18 cellular contexts compared by ENCODE assay signal in genomic region chr10:87713707-87714106, GRCh38. TPM values are rescaled to one million over a fixed set of nuclear protein-coding genes. Genes with fewer than 3 reads are reported as not detected.
DNase-seq lines count a peak whose midpoint lies in the region; ATAC-seq, FAIRE-seq and TF ChIP-seq lines count a peak whose summit lies in the region.
"Had no signal": no experiment of that assay in that cellular context is flagged by ENCODE, and none has a peak within 500 bp of the region (broad histone marks: within the 10 kb centered on the region; RNA-seq: fewer than 3 reads in every experiment).

No MANE protein-coding gene starts in this region.

- TF ChIP-seq CTCF in HepG2 (CRISPR knock-in tag; IDR thresholded peaks at IDR 0.05) (no peak), right lobe of liver (IDR thresholded peaks at IDR 0.05) (no peak), esophagus muscularis mucosa (IDR thresholded peaks at IDR 0.05) (no peak), mucosa of descending colon (IDR thresholded peaks at IDR 0.05) (no peak)

- no peak overlapping the region for H3K4ac ChIP-seq in neuronal stem cell (ENCODE audit: low read length)

- no peak overlapping the region for H2BK12ac ChIP-seq in neuronal stem cell (ENCODE audit: low read length)

- TF ChIP-seq EP300 in HepG2 (IDR thresholded peaks at IDR 0.05; ENCODE audit: low read depth in 2 of 2, low read length in 2 of 2) (no peak), HepG2 (CRISPR knock-in tag; IDR thresholded peaks at IDR 0.05; ENCODE audit: borderline replicate concordance) (no peak), esophagus muscularis mucosa (IDR thresholded peaks at IDR 0.05) (no peak)

- no peak overlapping the region for H2AK5ac ChIP-seq in neuronal stem cell (ENCODE audit: low read depth, low read length)

- H3K27ac ChIP-seq in HepG2 (ENCODE audit: extremely low read length, insufficient read depth, low read length): peak overlapping the region; percentile 26
- no peak overlapping the region for H3K27ac ChIP-seq in right lobe of liver
- H3K27ac ChIP-seq in esophagus muscularis mucosa (replicated peaks in 1 of 4): peak overlapping the region in 2 of 4 donors; percentile 11 to 23
- no peak overlapping the region for H3K27ac ChIP-seq in neuronal stem cell (replicated peaks; ENCODE audit: low read length)
- H3K27ac ChIP-seq: HL-60, KMS-11 had no signal

- no peak for FAIRE-seq in HepG2 (lab: Jason Lieb, UNC)
- FAIRE-seq: A204.1, D721Med had no signal

- no peak overlapping the region; a peak in 1 of 6 replicates for H3K4me3 ChIP-seq in HepG2 (replicated peaks in 1 of 3; ENCODE audit: insufficient read depth in 1 of 3, low read depth in 2 of 3, low read length in 3 of 3)
- no peak overlapping the region for H3K4me3 ChIP-seq in right lobe of liver
- H3K4me3 ChIP-seq in esophagus muscularis mucosa: no peak overlapping the region
- no peak overlapping the region for H3K4me3 ChIP-seq in neuronal stem cell (ENCODE audit: low read length in 2 of 2)
- no peak overlapping the region for H3K4me3 ChIP-seq in mucosa of descending colon

- no peaks in the 10 kb centered on the region for H4K20me1 ChIP-seq in HepG2 (ENCODE audit: insufficient read depth, low read length)

- intact Hi-C loops in HepG2 (cut with micrococcal nuclease; ENCODE audit: unreplicated experiment): no loop called here
- intact Hi-C loops in right lobe of liver (cut with DNase I): no loop called here
- intact Hi-C loops in esophagus muscularis mucosa (cut with DNase I): no loop called here
- intact Hi-C loops in mucosa of descending colon (cut with DNase I, micrococcal nuclease): no loop called here

- WGBS in HepG2 (ENCODE audit: low lambda C conversion rate): 27% methylated on average over 3 of the region's 3 CpGs
- WGBS in right lobe of liver (ENCODE audit: insufficient coverage, low coverage, low lambda C conversion rate, missing lambda C conversion rate): 84% methylated on average over 3 of the region's 3 CpGs
- 73% methylated on average over 3 of the region's 3 CpGs for WGBS in esophagus muscularis mucosa
- WGBS in neuronal stem cell (ENCODE audit: extremely low coverage in 2 of 2, insufficient read length in 2 of 2, insufficient replicate concordance in 1 of 2), 2 donors: no CpG with 5 or more reads among the region's 3 CpGs

- no peak overlapping the region for H3K18ac ChIP-seq in neuronal stem cell (ENCODE audit: low read length)

- no peak overlapping the region for H2BK15ac ChIP-seq in neuronal stem cell (ENCODE audit: low read length)

- H2BK120ac ChIP-seq in neuronal stem cell (ENCODE audit: low read depth, low read length): no peak overlapping the region

- no peak overlapping the region for H3K23ac ChIP-seq in neuronal stem cell (ENCODE audit: low read depth, low read length, poor library complexity)

- no peak overlapping the region for H3K9ac ChIP-seq in HepG2 (ENCODE audit: insufficient read depth, low read depth, low read length)
- H3K9ac ChIP-seq in neuronal stem cell (ENCODE audit: low read depth, low read length, poor library complexity): no peak overlapping the region
- H3K9ac ChIP-seq: KMS-11 had no signal

- no peak for TF ChIP-seq RAD21 in HepG2 (CRISPR knock-in tag; IDR thresholded peaks at IDR 0.05)

- BruUV-seq in HepG2 (replicated peaks; lab: Mats Ljungman, UMichigan): no TSS peak

- no peak for DNase-seq in HepG2 (ENCODE audit: low spot score)
- DNase-seq in right lobe of liver: no peak
- peak; percentile 24 for DNase-seq in esophagus muscularis mucosa (ENCODE audit: extremely low spot score)
- no peak for DNase-seq in neuronal stem cell (ENCODE audit: low spot score)
- no peak for DNase-seq in HuH-7.5 (ENCODE audit: low spot score)
- no peak for DNase-seq in DMS114 treated with DMSO at 0.1 percent for 48 hours (lab: John Stamatoyannopoulos, UW; ENCODE audit: unreplicated experiment)
- no peak for DNase-seq in mucosa of descending colon
- DNase-seq: H7, IMR-90, NCI-H1105, NCI-H2029 treated with DMSO at 0.1 percent for 48 hours, NCI-H446, NCI-H526 treated with DMSO at 0.1 percent for 48 hours had no signal

- H4K91ac ChIP-seq in neuronal stem cell (ENCODE audit: low read depth, low read length, poor library complexity): no peak overlapping the region

- CTCF ChIA-PET in HepG2 (lab: Yijun Ruan, JAX; ENCODE audit: low intra/inter-chr PET ratio, low total read pairs): no interaction called here

- H3K79me1 ChIP-seq in neuronal stem cell (ENCODE audit: low read depth, low read length): no peaks in the 10 kb centered on the region

- ATAC-seq in HepG2 (peak; percentile 70), right lobe of liver (no peak), HG03520 (IDR thresholded peaks at IDR 0.05; ENCODE audit: unreplicated experiment) (no peak), mucosa of descending colon (no peak)

- peaks cover 0 to 4% of the 10 kb centered on the region in 2 experiments; a peak in 1 of 5 replicates for H3K27me3 ChIP-seq in HepG2 (ENCODE audit: control insufficient read depth in 1 of 2, insufficient read depth in 2 of 2, low read length in 2 of 2)
- H3K27me3 ChIP-seq in right lobe of liver: no peaks in the 10 kb centered on the region
- no peaks in the 10 kb centered on the region for H3K27me3 ChIP-seq in esophagus muscularis mucosa
- H3K27me3 ChIP-seq in neuronal stem cell (ENCODE audit: control insufficient read depth in 3 of 3, insufficient read depth in 3 of 3, low read depth in 1 of 3, low read length in 3 of 3): no peaks in the 10 kb centered on the region

- H2AFZ ChIP-seq in HepG2 (ENCODE audit: low read length): no peak overlapping the region
- peak overlapping the region; percentile 40 for H2AFZ ChIP-seq in neuronal stem cell (ENCODE audit: low read length)

- H3K9me3 ChIP-seq in HepG2 (ENCODE audit: low read length) (no peaks in the 10 kb centered on the region), right lobe of liver (no peaks in the 10 kb centered on the region), esophagus muscularis mucosa (no peaks in the 10 kb centered on the region), neuronal stem cell (replicated peaks in 1 of 2; ENCODE audit: control insufficient read depth in 2 of 2, insufficient read depth in 1 of 2, low read depth in 1 of 2, low read length in 2 of 2) (no peaks in the 10 kb centered on the region), mucosa of descending colon (no peaks in the 10 kb centered on the region)

- H2BK5ac ChIP-seq in neuronal stem cell (ENCODE audit: low read length): no peak overlapping the region

- TF ChIP-seq POLR2A in HepG2 (IDR thresholded peaks at IDR 0.05; ENCODE audit: insufficient read depth in 1 of 2, low read depth in 2 of 2, low read length in 2 of 2) (no peak), right lobe of liver (IDR thresholded peaks at IDR 0.05) (no peak), esophagus muscularis mucosa (IDR thresholded peaks at IDR 0.05; ENCODE audit: low read depth) (no peak)

- peak overlapping the region; percentile 14; the same call in 1 of the 2 replicates for H3K4me2 ChIP-seq in HepG2 (ENCODE audit: low read depth, low read length)
- H3K4me2 ChIP-seq in neuronal stem cell (ENCODE audit: insufficient read depth, low read length, poor library complexity, severe bottlenecking): no peak overlapping the region
- H3K4me2 ChIP-seq: KMS-11 had no signal

- in situ Hi-C loops in HepG2 (cut with HindIII; ENCODE audit: extremely low pct_ligation_motif_present, low pct_unique_long_range_greater_than_20kb): no loop called here

- H3K79me2 ChIP-seq in HepG2 (ENCODE audit: insufficient read depth, low read length): no peaks in the 10 kb centered on the region

- H3K36me3 ChIP-seq in HepG2 (replicated peaks in 1 of 2; ENCODE audit: control insufficient read depth in 1 of 2, insufficient read depth in 2 of 2, low read length in 2 of 2) (no peaks in the 10 kb centered on the region), right lobe of liver (peaks cover 2 to 61% (median 22%) of the 10 kb centered on the region in 4 donors), esophagus muscularis mucosa (peaks cover 0 to 7% (median 2%) of the 10 kb centered on the region in 4 donors), neuronal stem cell (replicated peaks in 1 of 2; ENCODE audit: control insufficient read depth in 2 of 2, insufficient read depth in 2 of 2, low read length in 2 of 2) (no peaks in the 10 kb centered on the region), mucosa of descending colon (ENCODE audit: low read depth) (no peaks in the 10 kb centered on the region)

- POLR2A ChIA-PET in HepG2 (lab: Yijun Ruan, JAX): no interaction called here

- H3K4me1 ChIP-seq in HepG2 (ENCODE audit: insufficient read depth, low read length) (peaks cover 13% of the 10 kb centered on the region), right lobe of liver (peaks cover 0 to 16% (median 2%) of the 10 kb centered on the region in 4 donors), esophagus muscularis mucosa (peaks cover 6 to 13% (median 9%) of the 10 kb centered on the region in 4 donors), neuronal stem cell (ENCODE audit: control insufficient read depth in 2 of 2, insufficient read depth in 1 of 2, low read depth in 1 of 2, low read length in 2 of 2) (no peaks in the 10 kb centered on the region), mucosa of descending colon (ENCODE audit: low read depth) (no peaks in the 10 kb centered on the region)

- H3K14ac ChIP-seq in neuronal stem cell (ENCODE audit: low read length): no peak overlapping the region

- H4K8ac ChIP-seq in neuronal stem cell (ENCODE audit: low read depth, low read length): no peak overlapping the region

RNA-seq across cellular contexts. Expression of gene PAPSS2, which starts 54.0 kb away (rescaled TPM):
- total RNA-seq in HepG2 (2016; rRNA removed; fragmentation: Illumina TruSeq; extraction: Trizol) (0.11 and 0.17 TPM in 2 replicates), right lobe of liver (100 to 1,000 TPM in 4 of 6 experiments, 10 to 100 TPM in 2; 65.3 to 158 (median 105) TPM), esophagus muscularis mucosa (10 to 100 TPM in 3 of 4 donors, 1 to 10 TPM in 1; 9.6 to 16.7 (median 14.9) TPM), mucosa of descending colon (100 to 1,000 TPM; 123 to 399 (median 147) TPM)
- total RNA-seq in HepG2 (2016; cell fraction: cytosol; rRNA removed; fragmentation: Illumina TruSeq; extraction: Trizol; ENCODE audit: low read depth): not detected in 2 replicates
- total RNA-seq in HepG2 (2016; cell fraction: insoluble cytoplasmic fraction; rRNA removed; fragmentation: Illumina TruSeq; extraction: Trizol): 0.13 and 0.58 TPM in 2 replicates
- 0.09 and 0.17 TPM in 2 replicates for total RNA-seq in HepG2 (2016; cell fraction: membrane; rRNA removed; fragmentation: Illumina TruSeq; extraction: Trizol)
- total RNA-seq in HepG2 (2016; cell fraction: nucleus; rRNA removed; fragmentation: Illumina TruSeq; extraction: Trizol): 0.09 TPM in 2 replicates
- 0.12 and 0.21 TPM in 2 replicates for polyA plus RNA-seq in HepG2 (2011; rRNA removed)
- 0.11 and 0.22 TPM in 2 replicates for polyA plus RNA-seq in HepG2 (2011; cell fraction: cytosol; rRNA removed)
- polyA plus RNA-seq in HepG2 (2011; cell fraction: nucleus; rRNA removed): 0.11 and 0.14 TPM in 2 replicates
- 0.17 and 0.24 TPM in 2 replicates for polyA plus RNA-seq in HepG2 (2012)
- 0.09 and 0.28 TPM in 2 replicates for polyA plus RNA-seq in HepG2 (2016; cell fraction: cytosol; fragmentation: Illumina TruSeq; extraction: Trizol; ENCODE audit: low read depth)
- polyA plus RNA-seq in HepG2 (2016; cell fraction: insoluble cytoplasmic fraction; fragmentation: Illumina TruSeq; extraction: Trizol; ENCODE audit: low read depth): 0.20 and 0.27 TPM in 2 replicates
- 0.09 and 0.24 TPM in 2 replicates for polyA plus RNA-seq in HepG2 (2016; cell fraction: membrane; fragmentation: Illumina TruSeq; extraction: Trizol; ENCODE audit: low read depth)
- polyA plus RNA-seq in HepG2 (2016; cell fraction: nucleus; fragmentation: Illumina TruSeq; extraction: Trizol; ENCODE audit: insufficient read depth, low read depth): 0.19 and 0.27 TPM in 2 replicates
- 6.3 TPM in 1 of 2 replicates, not detected in the other for polyA minus RNA-seq in HepG2 (2011; rRNA and poly(A)+ RNA removed; ENCODE audit: low replicate concordance)
- polyA minus RNA-seq in HepG2 (2011; cell fraction: cytosol; rRNA and poly(A)+ RNA removed): 0.10 and 2.5 TPM in 2 replicates
- polyA minus RNA-seq in HepG2 (2011; cell fraction: nucleus; rRNA and poly(A)+ RNA removed): 0.13 and 0.25 TPM in 2 replicates
- 1.1 TPM for polyA plus RNA-seq in neuronal stem cell (2013, experiment 1 of 2)
- polyA plus RNA-seq in neuronal stem cell (2013, experiment 2 of 2): 1.3 TPM

Comparison
In these comparisons a context has a peak if more than half of its experiments do, and no peak if none do; other contexts are left out.
1. RNA of gene PAPSS2, which starts 54.0 kb away (total RNA-seq): 123 to 399 TPM in mucosa of descending colon, 65.3 to 158 TPM in right lobe of liver and 9.6 to 16.7 TPM in esophagus muscularis mucosa; 0.09 to 0.58 TPM in HepG2; every median in the first group is over 4 times any median in the second.